Comparison of ENCODE assay signal across 8 cellular contexts in the genomic region with DNA sequence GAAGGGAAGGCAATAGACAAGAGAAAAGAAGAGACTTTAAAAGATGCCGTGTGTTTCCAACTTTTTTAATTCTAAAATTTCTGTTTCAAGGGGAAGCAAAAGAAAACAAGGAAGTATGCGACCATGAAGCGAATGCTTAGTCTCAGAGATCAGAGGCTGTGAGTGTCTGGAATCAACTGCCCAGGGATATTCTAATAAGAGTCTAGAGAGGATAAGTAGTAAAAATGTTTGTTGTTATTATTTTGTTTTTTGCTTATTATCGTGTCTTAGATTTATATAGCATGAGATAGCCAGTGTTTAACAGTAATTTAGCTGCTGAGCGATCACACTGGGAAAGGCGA. TPM values are rescaled to one million over a fixed set of nuclear protein-coding genes. Genes with fewer than 3 reads are reported as not detected.
DNase-seq lines count a peak whose midpoint lies in the region; ATAC-seq and TF ChIP-seq lines count a peak whose summit lies in the region.

No MANE protein-coding gene starts in this region.

- H3K27ac Mint-ChIP-seq in activated T-helper 17 cell treated with anti-CD3 and anti-CD28 coated beads, Interleukin-2, amount 50 U/mL, for 72 hours, result peak overlapping the region; percentile 91
- H3K27ac Mint-ChIP-seq in stimulated activated memory B cell treated with anti-CD40 and anti-IgM and Interleukin-4, amounts not matched to agents 10 μg/mL and 1 μg/mL and 100 μg/mL, for 72 hours, result peak overlapping the region; percentile 92

- H3K36me3 ChIP-seq in iPS-18a (ENCODE audit: control insufficient read depth, low read depth, low read length), result peaks cover 24% of the 10 kb centered on the region

- TF ChIP-seq CTCF in HFF-Myc (IDR thresholded peaks at IDR 0.05; ENCODE audit: low read depth, low read length, missing control alignments), result no peak

- H3K27me3 ChIP-seq in iPS-18a (ENCODE audit: control insufficient read depth, insufficient read depth, low read length), result no peaks in the 10 kb centered on the region

- no peaks in the 10 kb centered on the region for H3K9me3 ChIP-seq in iPS-18a (ENCODE audit: control insufficient read depth, low read depth, low read length)

- H3K36me3 Mint-ChIP-seq in activated T-helper 17 cell treated with anti-CD3 and anti-CD28 coated beads, Interleukin-2, amount 50 U/mL, for 72 hours (ENCODE audit: low read depth), result peaks cover 53% of the 10 kb centered on the region
- H3K36me3 Mint-ChIP-seq in stimulated activated memory B cell treated with anti-CD40 and anti-IgM and Interleukin-4, amounts not matched to agents 10 μg/mL and 1 μg/mL and 100 μg/mL, for 72 hours, result peaks cover 31% of the 10 kb centered on the region

- H3K4me3 ChIP-seq in HFF-Myc (replicated peaks; ENCODE audit: low read depth, low read length), result peak overlapping the region; percentile 96
- H3K4me3 ChIP-seq in iPS-18a (ENCODE audit: low read length), result peak overlapping the region; percentile 89

- H3K9ac ChIP-seq in iPS-18a (ENCODE audit: low read length), result peak overlapping the region; percentile 76

- peak overlapping the region; percentile 88 for H3K4me3 Mint-ChIP-seq in activated T-helper 17 cell treated with anti-CD3 and anti-CD28 coated beads, Interleukin-2, amount 50 U/mL, for 72 hours
- H3K4me3 Mint-ChIP-seq in stimulated activated memory B cell treated with anti-CD40 and anti-IgM and Interleukin-4, amounts not matched to agents 10 μg/mL and 1 μg/mL and 100 μg/mL, for 72 hours, result peak overlapping the region; percentile 94

- H3K27me3 Mint-ChIP-seq in activated T-helper 17 cell treated with anti-CD3 and anti-CD28 coated beads, Interleukin-2, amount 50 U/mL, for 72 hours, result no peaks in the 10 kb centered on the region
- H3K27me3 Mint-ChIP-seq in stimulated activated memory B cell treated with anti-CD40 and anti-IgM and Interleukin-4, amounts not matched to agents 10 μg/mL and 1 μg/mL and 100 μg/mL, for 72 hours, result no peaks in the 10 kb centered on the region

- no peak for DNase-seq in HFF-Myc (ENCODE audit: extremely low read depth, low read depth)
- no peak for DNase-seq in SW 1271 (lab: John Stamatoyannopoulos, UW)
- no peak for DNase-seq in NCI-H524 (lab: John Stamatoyannopoulos, UW)

- H3K4me1 Mint-ChIP-seq in activated T-helper 17 cell treated with anti-CD3 and anti-CD28 coated beads, Interleukin-2, amount 50 U/mL, for 72 hours, result peaks cover 12% of the 10 kb centered on the region
- peaks cover 45% of the 10 kb centered on the region for H3K4me1 Mint-ChIP-seq in stimulated activated memory B cell treated with anti-CD40 and anti-IgM and Interleukin-4, amounts not matched to agents 10 μg/mL and 1 μg/mL and 100 μg/mL, for 72 hours

- ATAC-seq in activated T-helper 17 cell treated with anti-CD3 and anti-CD28 coated beads, Interleukin-2, amount 50 U/mL, for 72 hours (replicated peaks), result no peak
- ATAC-seq in stimulated activated memory B cell treated with anti-CD40 and anti-IgM and Interleukin-4, amounts not matched to agents 10 μg/mL and 1 μg/mL and 100 μg/mL, for 72 hours, result no peak
- no peak for ATAC-seq in GM21381 (IDR thresholded peaks at IDR 0.05; ENCODE audit: unreplicated experiment)
- no peak for ATAC-seq in HG03280 (IDR thresholded peaks at IDR 0.05; ENCODE audit: unreplicated experiment)

- H3K4me1 ChIP-seq in iPS-18a (ENCODE audit: control insufficient read depth, low read depth, low read length), result peaks cover 4% of the 10 kb centered on the region

- no peak overlapping the region for H3K27ac ChIP-seq in iPS-18a (ENCODE audit: low read length)

- H3K9me3 Mint-ChIP-seq in activated T-helper 17 cell treated with anti-CD3 and anti-CD28 coated beads, Interleukin-2, amount 50 U/mL, for 72 hours, result no peaks in the 10 kb centered on the region
- no peaks in the 10 kb centered on the region for H3K9me3 Mint-ChIP-seq in stimulated activated memory B cell treated with anti-CD40 and anti-IgM and Interleukin-4, amounts not matched to agents 10 μg/mL and 1 μg/mL and 100 μg/mL, for 72 hours

RNA-seq across cellular contexts. Expression of gene FCF1, which starts 0.4 kb away (rescaled TPM):
- total RNA-seq in activated T-helper 17 cell treated with anti-CD3 and anti-CD28 coated beads, Interleukin-2, amount 50 U/mL, for 72 hours, result 10 to 100 TPM; 62.9 to 77.6 TPM

RNA-seq across cellular contexts. Expression of gene AREL1, which starts 0.5 kb away (rescaled TPM):
- 10 to 100 TPM; 30.7 to 37.0 TPM for total RNA-seq in activated T-helper 17 cell treated with anti-CD3 and anti-CD28 coated beads, Interleukin-2, amount 50 U/mL, for 72 hours

RNA-seq across cellular contexts. Expression of gene YLPM1, which starts 49.8 kb away (rescaled TPM):
- 10 to 100 TPM; 52.1 to 59.0 TPM for total RNA-seq in activated T-helper 17 cell treated with anti-CD3 and anti-CD28 coated beads, Interleukin-2, amount 50 U/mL, for 72 hours
